19 cellular contexts compared by ENCODE assay signal in the genomic region with DNA sequence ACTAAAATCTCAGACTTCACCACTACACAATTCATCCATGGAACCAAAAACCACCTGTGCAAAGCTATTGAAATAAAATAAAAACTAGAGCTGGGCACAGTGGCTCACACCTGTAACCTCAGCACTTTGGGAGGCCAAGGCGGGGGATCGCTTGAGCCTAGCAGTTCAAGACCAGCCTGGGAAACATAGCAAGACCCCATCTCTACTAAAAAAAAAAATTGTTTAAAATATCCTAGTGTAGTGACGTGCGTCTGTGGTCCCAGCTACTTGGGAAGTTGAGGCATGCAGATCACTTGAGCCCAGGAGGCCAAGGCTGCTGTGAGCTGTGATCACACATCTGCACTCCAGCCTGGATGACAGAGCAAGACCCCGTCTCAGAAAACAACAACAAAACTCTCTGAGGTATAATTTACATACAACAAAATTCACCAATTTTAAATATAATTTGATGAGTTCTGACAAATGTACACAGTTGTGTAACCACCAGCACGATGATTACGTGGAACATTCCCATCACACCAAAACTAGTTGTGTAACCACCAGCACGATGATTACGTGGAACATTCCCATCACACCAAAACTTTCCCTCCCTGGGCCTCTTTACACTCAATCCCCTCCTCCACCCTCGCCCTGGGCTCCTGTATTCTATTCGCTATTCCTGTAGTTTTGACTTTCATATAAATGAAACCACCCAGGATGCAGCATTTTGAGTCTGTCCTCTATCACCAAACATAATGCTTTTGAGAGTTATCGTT.
DNase-seq lines count a peak whose midpoint lies in the region; TF ChIP-seq lines count a peak whose summit lies in the region.
"Had no signal": no experiment of that assay in that cellular context is flagged by ENCODE, and none has a peak within 500 bp of the region (broad histone marks: within the 10 kb centered on the region; RNA-seq: fewer than 3 reads in every experiment).

No MANE protein-coding gene starts in this region.

- peak; percentile 21 for DNase-seq in activated T-cell treated with anti-CD3 and anti-CD28 coated beads, Interleukin-2, amount 50 U/mL, for 24 hours
- DNase-seq in activated T-cell treated with anti-CD3 and anti-CD28 coated beads for 4 hours (no peak), GM23248 (peak; percentile 14), amniotic epithelial cell (ENCODE audit: low read depth) (peak; percentile 35), ovary (peak in 3 of 5 donors; percentile 23 to 72 (median 33)), NK-92 (lab: John Stamatoyannopoulos, UW; ENCODE audit: unreplicated experiment) (no peak), NCI-H748 (lab: John Stamatoyannopoulos, UW; ENCODE audit: unreplicated experiment) (no peak), NCI-H146 treated with DMSO at 0.1 percent for 48 hours (lab: John Stamatoyannopoulos, UW; ENCODE audit: unreplicated experiment) (no peak)
- DNase-seq: BE2C; CD4-positive, alpha-beta T cell; GDM1; H9; NCI-H1092 treated with DMSO at 0.1 percent for 48 hours; NCI-H146; NCI-H2081; NCI-H748 treated with DMSO at 0.1 percent for 48 hours; OCI-M1; SIG-M5 had no signal

- no peak for TF ChIP-seq CTCF in ovary (IDR thresholded peaks at IDR 0.05)

- H3F3A ChIP-seq in GM23248 (ENCODE audit: insufficient read depth), result no peaks in the 10 kb centered on the region

- 58 to 59% methylated on average over 12 of the region's 12 CpGs for WGBS in GM23248 (ENCODE audit: low coverage in 1 of 2, low lambda C conversion rate in 2 of 2, missing lambda C conversion rate in 2 of 2), 2 experiments
- 43 to 58% (median 47%) methylated on average over 12 of the region's 12 CpGs for WGBS in ovary, 3 donors

- TF ChIP-seq POLR2A in ovary (IDR thresholded peaks at IDR 0.05), result no peak

- H3K9me3 ChIP-seq in GM23248 (ENCODE audit: low read depth), result no peaks in the 10 kb centered on the region
- H3K9me3 ChIP-seq in ovary, result no peaks in the 10 kb centered on the region
- H3K9me3 ChIP-seq: BE2C, Caco-2 had no signal

- no peaks in the 10 kb centered on the region for H3K36me3 Mint-ChIP-seq in activated T-cell treated with anti-CD3 and anti-CD28 coated beads, Interleukin-2, amount 50 U/mL, for 24 hours (ENCODE audit: low read depth)

- H3K27me3 ChIP-seq in GM23248 (replicated peaks; ENCODE audit: insufficient read depth), result peaks cover 16% of the 10 kb centered on the region
- no peaks in the 10 kb centered on the region for H3K27me3 ChIP-seq in ovary

- H3K27ac ChIP-seq in GM23248 (no peak overlapping the region), ovary (peak overlapping the region in 1 of 2 donors; percentile 31)

- H3K4me3 Mint-ChIP-seq in activated T-cell treated with anti-CD3 and anti-CD28 coated beads, Interleukin-2, amount 50 U/mL, for 24 hours, result no peak overlapping the region
- H3K4me3 Mint-ChIP-seq: CD4-positive, alpha-beta T cell; H9 had no signal

- in situ Hi-C loops in GM23248 (cut with MboI), result no loop called here

- H3K36me3 ChIP-seq in GM23248 (ENCODE audit: low read depth), result no peaks in the 10 kb centered on the region
- H3K36me3 ChIP-seq in ovary, result no peaks in the 10 kb centered on the region
- H3K36me3 ChIP-seq: BE2C had no signal

- no peaks in the 10 kb centered on the region for H4K20me1 ChIP-seq in GM23248 (ENCODE audit: insufficient read depth)

- peaks cover 37% of the 10 kb centered on the region for H3K27me3 Mint-ChIP-seq in activated T-cell treated with anti-CD3 and anti-CD28 coated beads, Interleukin-2, amount 50 U/mL, for 24 hours

- H3K4me3 ChIP-seq in GM23248 (no peak overlapping the region), ovary (no peak overlapping the region)

- H3K79me2 ChIP-seq in GM23248 (ENCODE audit: insufficient read depth), result no peaks in the 10 kb centered on the region

- no peak overlapping the region for H3K4me2 ChIP-seq in GM23248 (ENCODE audit: unreplicated experiment)

- H3K9me2 ChIP-seq in GM23248 (ENCODE audit: insufficient read depth), result no peaks in the 10 kb centered on the region

- peaks cover 10% of the 10 kb centered on the region for H3K4me1 Mint-ChIP-seq in activated T-cell treated with anti-CD3 and anti-CD28 coated beads, Interleukin-2, amount 50 U/mL, for 24 hours (ENCODE audit: low read depth)

- H3K4me1 ChIP-seq in GM23248 (ENCODE audit: insufficient read depth), result no peaks in the 10 kb centered on the region
- H3K4me1 ChIP-seq in ovary (ENCODE audit: insufficient read depth), result peaks cover 26% of the 10 kb centered on the region
- H3K4me1 ChIP-seq: BE2C had no signal

- no peak overlapping the region for H3K9ac ChIP-seq in GM23248

- no peaks in the 10 kb centered on the region for H3K9me3 Mint-ChIP-seq in activated T-cell treated with anti-CD3 and anti-CD28 coated beads, Interleukin-2, amount 50 U/mL, for 24 hours
- H3K9me3 Mint-ChIP-seq: CD4-positive, alpha-beta T cell; H9 had no signal

- H2AFZ ChIP-seq in GM23248, result no peak overlapping the region

- intact Hi-C loops in ovary (cut with DNase I), result no loop called here

- no peak for TF ChIP-seq EP300 in ovary (IDR thresholded peaks at IDR 0.05)

- no peak overlapping the region for H3K27ac Mint-ChIP-seq in activated T-cell treated with anti-CD3 and anti-CD28 coated beads, Interleukin-2, amount 50 U/mL, for 24 hours
- H3K27ac Mint-ChIP-seq: CD4-positive, alpha-beta T cell; H9 had no signal

Comparison
In these comparisons a context has a peak if more than half of its experiments do, and no peak if none do; other contexts are left out.
1. DNase-seq: peak in activated T-cell treated with anti-CD3 and anti-CD28 coated beads, Interleukin-2, amount 50 U/mL, for 24 hours (single experiment), GM23248 (single experiment), amniotic epithelial cell (single experiment) and ovary (3 of 5); none in activated T-cell treated with anti-CD3 and anti-CD28 coated beads for 4 hours (single experiment), NK-92 (single experiment), NCI-H748 (single experiment) and NCI-H146 treated with DMSO at 0.1 percent for 48 hours (single experiment).